In the genomic region with DNA sequence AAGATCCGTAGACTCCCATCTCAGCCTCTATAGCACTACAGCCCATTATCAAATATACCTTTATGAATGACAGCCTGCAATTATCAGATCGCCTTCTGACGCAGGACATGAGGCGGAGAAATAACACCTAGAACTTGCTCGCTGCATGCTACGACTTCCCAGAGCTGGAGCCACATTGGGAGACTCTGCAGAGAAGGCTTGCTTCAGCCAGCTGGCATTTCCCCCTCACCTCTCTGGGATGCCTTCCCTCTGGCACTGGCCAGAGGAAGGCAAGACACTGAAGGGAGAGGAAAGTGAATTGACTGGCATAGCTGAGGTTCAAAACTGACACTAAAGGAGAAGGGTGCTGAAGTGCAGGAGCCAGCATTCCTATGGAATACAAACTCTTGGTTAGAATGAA, we compare ENCODE assay signal across 25 cellular contexts.
"Had no signal": no experiment of that assay in that cellular context is flagged by ENCODE, and none has a peak within 500 bp of the region (broad histone marks: within the 10 kb centered on the region; RNA-seq: fewer than 3 reads in every experiment).

No MANE protein-coding gene starts in this region.

- H3K36me3 ChIP-seq: brain microvascular endothelial cell, colonic mucosa had no signal

- H3K9me3 ChIP-seq: colonic mucosa had no signal

- H3K27ac Mint-ChIP-seq: activated CD4-positive, alpha-beta memory T cell treated with anti-CD3 and anti-CD28 coated beads, Interleukin-2, amount 10 ng/mL, durations not matched to agents 7 days and 5 days; activated CD4-positive, alpha-beta T cell treated with anti-CD3 and anti-CD28 coated beads for 36 hours; activated CD4-positive, alpha-beta T cell treated with anti-CD3 and anti-CD28 coated beads, Interleukin-2, amount 10 ng/mL, durations not matched to agents 7 days and 5 days; activated naive CD4-positive, alpha-beta T cell treated with anti-CD3 and anti-CD28 coated beads, Interleukin-2, amount 10 ng/mL, durations not matched to agents 7 days and 5 days; activated naive CD4-positive, alpha-beta T cell treated with anti-CD3 and anti-CD28 coated beads, Interleukin-2, amount 50 U/mL, for 72 hours; activated naive CD8-positive, alpha-beta T cell treated with anti-CD3 and anti-CD28 coated beads, Interleukin-2, amount 10 ng/mL, durations not matched to agents 7 days and 5 days; activated T-cell treated with anti-CD3 and anti-CD28 coated beads, Interleukin-2, amount 50 U/mL, for 24 hours; activated T-cell treated with anti-CD3 and anti-CD28 coated beads, Interleukin-2, amount 50 U/mL, for 72 hours had no signal

- H3K36me3 Mint-ChIP-seq: activated naive CD4-positive, alpha-beta T cell treated with anti-CD3 and anti-CD28 coated beads, Interleukin-2, amount 10 ng/mL, durations not matched to agents 7 days and 5 days; activated naive CD8-positive, alpha-beta T cell treated with anti-CD3 and anti-CD28 coated beads, Interleukin-2, amount 10 ng/mL, durations not matched to agents 7 days and 5 days had no signal

- H3K27me3 Mint-ChIP-seq: activated CD4-positive, alpha-beta memory T cell treated with anti-CD3 and anti-CD28 coated beads, Interleukin-2, amount 10 ng/mL, durations not matched to agents 7 days and 5 days; activated CD4-positive, alpha-beta T cell treated with anti-CD3 and anti-CD28 coated beads for 36 hours; activated CD4-positive, alpha-beta T cell treated with anti-CD3 and anti-CD28 coated beads, Interleukin-2, amount 10 ng/mL, durations not matched to agents 7 days and 5 days; activated naive CD4-positive, alpha-beta T cell treated with anti-CD3 and anti-CD28 coated beads, Interleukin-2, amount 10 ng/mL, durations not matched to agents 7 days and 5 days; activated naive CD8-positive, alpha-beta T cell treated with anti-CD3 and anti-CD28 coated beads, Interleukin-2, amount 10 ng/mL, durations not matched to agents 7 days and 5 days; activated T-cell treated with anti-CD3 and anti-CD28 coated beads, Interleukin-2, amount 50 U/mL, for 24 hours; central memory CD8-positive, alpha-beta T cell had no signal

- H3K4me1 ChIP-seq: colonic mucosa had no signal

- H3K4me3 Mint-ChIP-seq: activated CD4-positive, alpha-beta memory T cell treated with anti-CD3 and anti-CD28 coated beads, Interleukin-2, amount 10 ng/mL, durations not matched to agents 7 days and 5 days; activated CD4-positive, alpha-beta T cell treated with anti-CD3 and anti-CD28 coated beads for 36 hours; activated CD4-positive, alpha-beta T cell treated with anti-CD3 and anti-CD28 coated beads, Interleukin-2, amount 10 ng/mL, durations not matched to agents 7 days and 5 days; activated naive CD4-positive, alpha-beta T cell treated with anti-CD3 and anti-CD28 coated beads, Interleukin-2, amount 10 ng/mL, durations not matched to agents 7 days and 5 days; activated naive CD8-positive, alpha-beta T cell treated with anti-CD3 and anti-CD28 coated beads, Interleukin-2, amount 10 ng/mL, durations not matched to agents 7 days and 5 days; activated T-cell treated with anti-CD3 and anti-CD28 coated beads, Interleukin-2, amount 50 U/mL, for 24 hours; activated T-cell treated with anti-CD3 and anti-CD28 coated beads, Interleukin-2, amount 50 U/mL, for 72 hours; central memory CD8-positive, alpha-beta T cell had no signal

- DNase-seq: activated CD4-positive, alpha-beta memory T cell treated with anti-CD3 and anti-CD28 coated beads, Interleukin-2, amount 10 ng/mL, durations not matched to agents 7 days and 5 days; activated CD4-positive, alpha-beta T cell treated with anti-CD3 and anti-CD28 coated beads for 36 hours; activated CD4-positive, alpha-beta T cell treated with anti-CD3 and anti-CD28 coated beads, Interleukin-2, amount 10 ng/mL, durations not matched to agents 7 days and 5 days; activated CD4-positive, alpha-beta T cell treated with anti-CD3 and anti-CD28 coated beads, Interleukin-2, amount 50 U/mL, for 4 hours; activated CD4-positive, CD25-positive, alpha-beta regulatory T cell; activated CD4-positive, CD25-positive, alpha-beta regulatory T cell treated with anti-CD3 and anti-CD28 coated beads, Interleukin-2, amount 50 U/mL, for 72 hours; activated CD8-positive, alpha-beta memory T cell treated with anti-CD3 and anti-CD28 coated beads, Interleukin-2, amount 50 U/mL, for 48 hours; activated gamma-delta T cell; activated naive CD4-positive, alpha-beta T cell; activated naive CD4-positive, alpha-beta T cell treated with anti-CD3 and anti-CD28 coated beads, Interleukin-2, amount 10 ng/mL, durations not matched to agents 7 days and 5 days; activated naive CD8-positive, alpha-beta T cell treated with anti-CD3 and anti-CD28 coated beads, Interleukin-2, amount 10 ng/mL, durations not matched to agents 7 days and 5 days; activated T-cell treated with anti-CD3 and anti-CD28 coated beads for 4 hours; activated T-cell treated with anti-CD3 and anti-CD28 coated beads, Interleukin-2, amount 50 U/mL, for 24 hours; activated T-cell treated with anti-CD3 and anti-CD28 coated beads, Interleukin-2, amount 50 U/mL, for 72 hours; amniotic stem cell; anterior cingulate cortex; brain microvascular endothelial cell; colonic mucosa; effector CD8-positive, alpha-beta T cell; foreskin fibroblast; head of caudate nucleus; T-helper 2 cell had no signal

- H3K27ac ChIP-seq: brain microvascular endothelial cell, colonic mucosa had no signal

- ATAC-seq: activated CD4-positive, alpha-beta T cell treated with anti-CD3 and anti-CD28 coated beads for 36 hours; activated naive CD4-positive, alpha-beta T cell treated with anti-CD3 and anti-CD28 coated beads, Interleukin-2, amount 50 U/mL, for 72 hours; activated T-cell treated with anti-CD3 and anti-CD28 coated beads, Interleukin-2, amount 50 U/mL, for 72 hours; esophagus mucosa had no signal

- H3K27me3 ChIP-seq: brain microvascular endothelial cell, colonic mucosa had no signal

- H3K4me3 ChIP-seq: colonic mucosa had no signal

- H3K4me1 Mint-ChIP-seq: activated CD4-positive, alpha-beta memory T cell treated with anti-CD3 and anti-CD28 coated beads, Interleukin-2, amount 10 ng/mL, durations not matched to agents 7 days and 5 days; activated CD4-positive, alpha-beta T cell treated with anti-CD3 and anti-CD28 coated beads for 36 hours; activated CD4-positive, alpha-beta T cell treated with anti-CD3 and anti-CD28 coated beads, Interleukin-2, amount 10 ng/mL, durations not matched to agents 7 days and 5 days; activated naive CD4-positive, alpha-beta T cell treated with anti-CD3 and anti-CD28 coated beads, Interleukin-2, amount 10 ng/mL, durations not matched to agents 7 days and 5 days; activated naive CD8-positive, alpha-beta T cell treated with anti-CD3 and anti-CD28 coated beads, Interleukin-2, amount 10 ng/mL, durations not matched to agents 7 days and 5 days; central memory CD8-positive, alpha-beta T cell had no signal
